ENCODE assay signal across 8 cellular contexts in genomic region chr1:40386796-40387195, GRCh38. TPM values are rescaled to one million over a fixed set of nuclear protein-coding genes. Genes with fewer than 3 reads are reported as not detected.
DNase-seq lines count a peak whose midpoint lies in the region; ATAC-seq and TF ChIP-seq lines count a peak whose summit lies in the region.

No MANE protein-coding gene starts in this region.

- no peaks in the 10 kb centered on the region for H3K9me3 Mint-ChIP-seq in activated naive CD4-positive, alpha-beta T cell treated with anti-CD3 and anti-CD28 coated beads, Interleukin-2, amount 50 U/mL, for 24 hours
- no peaks in the 10 kb centered on the region for H3K9me3 Mint-ChIP-seq in activated naive CD8-positive, alpha-beta T cell treated with anti-CD3 and anti-CD28 coated beads for 36 hours

- no peaks in the 10 kb centered on the region for H3K9me3 ChIP-seq in mucosa of rectum (ENCODE audit: control insufficient read depth in 2 of 2, low read length in 2 of 2)
- no peaks in the 10 kb centered on the region for H3K9me3 ChIP-seq in transverse colon

- WGBS in transverse colon (ENCODE audit: low coverage in 1 of 2), 2 donors: 72 to 74% methylated on average over 9 of the region's 9 CpGs

- H3K4me1 ChIP-seq in mucosa of rectum (ENCODE audit: control insufficient read depth in 2 of 2, insufficient read depth in 2 of 2, low read length in 2 of 2) (peaks cover 30 to 50% of the 10 kb centered on the region in 2 donors), transverse colon (peaks cover 27 to 87% (median 49%) of the 10 kb centered on the region in 4 donors)

- intact Hi-C loops in transverse colon (cut with DNase I; ENCODE audit: low total_unique reads): no loop called here

- peaks cover 91% of the 10 kb centered on the region for H3K4me1 Mint-ChIP-seq in activated naive CD4-positive, alpha-beta T cell treated with anti-CD3 and anti-CD28 coated beads, Interleukin-2, amount 50 U/mL, for 24 hours
- H3K4me1 Mint-ChIP-seq in activated naive CD8-positive, alpha-beta T cell treated with anti-CD3 and anti-CD28 coated beads for 36 hours: peaks cover 92% of the 10 kb centered on the region

- no peaks in the 10 kb centered on the region for H3K27me3 Mint-ChIP-seq in activated naive CD4-positive, alpha-beta T cell treated with anti-CD3 and anti-CD28 coated beads, Interleukin-2, amount 50 U/mL, for 24 hours
- H3K27me3 Mint-ChIP-seq in activated naive CD8-positive, alpha-beta T cell treated with anti-CD3 and anti-CD28 coated beads for 36 hours: no peaks in the 10 kb centered on the region

- H3K9ac ChIP-seq in mucosa of rectum (ENCODE audit: low read depth in 1 of 2, low read length in 2 of 2): peak overlapping the region; percentile 36 to 63

- in situ Hi-C loops in transverse colon (cut with MboI; ENCODE audit: low pct_ligation_motif_present in 1 of 4, low pct_unique_long_range_greater_than_20kb in 1 of 4, low sequenced_read_pairs in 3 of 4): no loop called here

- peaks cover 25% of the 10 kb centered on the region for H3K36me3 Mint-ChIP-seq in activated naive CD4-positive, alpha-beta T cell treated with anti-CD3 and anti-CD28 coated beads, Interleukin-2, amount 50 U/mL, for 24 hours
- peaks cover 63% of the 10 kb centered on the region for H3K36me3 Mint-ChIP-seq in activated naive CD8-positive, alpha-beta T cell treated with anti-CD3 and anti-CD28 coated beads for 36 hours

- H3K27me3 ChIP-seq in mucosa of rectum (ENCODE audit: control insufficient read depth in 2 of 2, insufficient read depth in 2 of 2, low read length in 2 of 2): no peaks in the 10 kb centered on the region
- H3K27me3 ChIP-seq in transverse colon: no peaks in the 10 kb centered on the region

- H3K36me3 ChIP-seq in mucosa of rectum (ENCODE audit: control insufficient read depth in 2 of 2, insufficient read depth in 2 of 2, low read length in 2 of 2): peaks cover 0 to 3% of the 10 kb centered on the region in 2 donors
- H3K36me3 ChIP-seq in transverse colon: no peaks in the 10 kb centered on the region

- peak overlapping the region; percentile 91 for H3K4me3 Mint-ChIP-seq in activated naive CD4-positive, alpha-beta T cell treated with anti-CD3 and anti-CD28 coated beads, Interleukin-2, amount 50 U/mL, for 24 hours
- peak overlapping the region; percentile 82 for H3K4me3 Mint-ChIP-seq in activated naive CD8-positive, alpha-beta T cell treated with anti-CD3 and anti-CD28 coated beads for 36 hours

- DNase-seq in activated naive CD4-positive, alpha-beta T cell treated with Interleukin-2 at 50 U/mL for 16 hours: no peak
- no peak for DNase-seq in activated naive CD8-positive, alpha-beta T cell treated with anti-CD3 and anti-CD28 coated beads for 36 hours
- no peak for DNase-seq in transverse colon
- DNase-seq in foreskin melanocyte: no peak
- no peak for DNase-seq in DMS79 treated with DMSO at 0.1 percent for 48 hours (lab: John Stamatoyannopoulos, UW)

- TF ChIP-seq POLR2A in transverse colon (IDR thresholded peaks at IDR 0.05): no peak

- H3K27ac ChIP-seq in mucosa of rectum (ENCODE audit: low read depth in 2 of 2, low read length in 2 of 2) (peak overlapping the region; percentile 85 to 92), transverse colon (peak overlapping the region; percentile 81 to 90 (median 84))

- TF ChIP-seq CTCF in transverse colon (IDR thresholded peaks at IDR 0.05): no peak

- TF ChIP-seq EP300 in transverse colon (IDR thresholded peaks at IDR 0.05; ENCODE audit: low read depth): no peak

- ATAC-seq in GM21786 (IDR thresholded peaks at IDR 0.05; ENCODE audit: unreplicated experiment): no peak

- H3K4me3 ChIP-seq in mucosa of rectum (ENCODE audit: low read length in 2 of 2) (peak overlapping the region in 1 of 2 donors; percentile 20), transverse colon (peak overlapping the region in 1 of 4 donors; percentile 7)

- peak overlapping the region; percentile 99 for H3K27ac Mint-ChIP-seq in activated naive CD4-positive, alpha-beta T cell treated with anti-CD3 and anti-CD28 coated beads, Interleukin-2, amount 50 U/mL, for 24 hours
- H3K27ac Mint-ChIP-seq in activated naive CD8-positive, alpha-beta T cell treated with anti-CD3 and anti-CD28 coated beads for 36 hours: peak overlapping the region; percentile 99

RNA-seq across cellular contexts. Expression of gene SMAP2, which starts 13.3 kb away (rescaled TPM):
- 100 to 1,000 TPM; 160 to 162 TPM for total RNA-seq in activated naive CD8-positive, alpha-beta T cell treated with anti-CD3 and anti-CD28 coated beads for 36 hours
- total RNA-seq in transverse colon: 10 to 100 TPM; 20.1 to 47.0 (median 33.8) TPM
